In genomic region chr9:21552244-21552825, GRCh38 we compare ENCODE assay signal across 1 cellular context.
TF ChIP-seq lines count a peak whose summit lies in the region.

No MANE protein-coding gene starts in this region.

TF ChIP-seq in HEK293T, 16 proteins besides CTCF, POLR2A, EP300 and RAD21 (continued from another document):
- TF ChIP-seq CTBP1 (IDR thresholded peaks at IDR 0.05; ENCODE audit: borderline replicate concordance) (no peak), NFRKB (IDR thresholded peaks at IDR 0.05) (no peak), ELF4 (IDR thresholded peaks at IDR 0.05) (no peak), TARDBP (IDR thresholded peaks at IDR 0.05) (no peak), SP1 (IDR thresholded peaks at IDR 0.05) (no peak), PKNOX1 (IDR thresholded peaks at IDR 0.05) (no peak), L3MBTL2 (conservative IDR thresholded peaks at IDR 0.05) (no peak)
TF ChIP-seq in HEK293T: peak in this region for 0.
